20 cellular contexts compared by ENCODE assay signal in the genomic region with DNA sequence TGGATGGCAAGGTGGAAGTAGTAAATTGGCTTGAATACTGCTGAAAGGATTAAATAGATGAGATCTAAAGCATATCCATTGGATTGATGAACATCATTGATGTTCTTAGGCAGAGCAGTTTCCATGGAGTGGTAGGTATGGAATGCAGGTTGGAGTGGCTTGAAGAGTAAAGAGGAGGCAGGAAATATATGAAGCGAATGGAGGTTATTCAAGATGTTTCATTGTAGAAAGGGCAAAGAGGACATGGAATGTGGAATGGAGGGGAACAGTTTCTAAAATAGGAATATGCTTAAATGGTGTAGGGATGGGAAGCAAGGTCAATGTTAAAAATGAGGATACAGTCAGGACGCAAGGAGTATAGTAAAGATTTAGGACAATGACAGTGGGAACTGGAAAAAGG. TPM values are rescaled to one million over a fixed set of nuclear protein-coding genes. Genes with fewer than 3 reads are reported as not detected.
DNase-seq lines count a peak whose midpoint lies in the region; ATAC-seq and TF ChIP-seq lines count a peak whose summit lies in the region.
"Had no signal": no experiment of that assay in that cellular context is flagged by ENCODE, and none has a peak within 500 bp of the region (broad histone marks: within the 10 kb centered on the region; RNA-seq: fewer than 3 reads in every experiment).

No MANE protein-coding gene starts in this region.

- ATAC-seq in psoas muscle: peak in 1 of 4 donors; percentile 5
- ATAC-seq in GM18517 (IDR thresholded peaks at IDR 0.05; ENCODE audit: unreplicated experiment): no peak
- ATAC-seq in stimulated activated naive CD8-positive, alpha-beta T cell treated with anti-CD3 and anti-CD28 coated beads, Interleukin-15, amount 100 ng/mL, for 72 hours: no peak

- intact Hi-C loops in CD14-positive monocyte (cut with micrococcal nuclease) (loop anchor here in 1 of 2 donors (10.0 kb wide), 1 partner anchor 142 kb away; no protein-coding TSS in a partner anchor), psoas muscle (cut with DNase I) (loop anchor here in 1 of 2 donors (5.0 to 10.0 kb wide), 2 partner anchors 34 to 142 kb away; no protein-coding TSS in a partner anchor)

- POLR2A ChIA-PET in HEK293 (lab: Yijun Ruan, JAX): interaction anchor here (0.9 to 1.7 kb wide), 3 partner anchors 38 to 146 kb away, joined by 3 to 5 read pairs (median 3); no protein-coding TSS in a partner anchor

- CTCF ChIA-PET in HEK293 (lab: Yijun Ruan, JAX): no interaction called here

- H3K9me3 ChIP-seq in HEK293 (ENCODE audit: control insufficient read depth, insufficient read depth, low read depth, low read length) (no peaks in the 10 kb centered on the region), psoas muscle (no peaks in the 10 kb centered on the region)
- H3K9me3 ChIP-seq: HAP-1 had no signal

- H3K27ac ChIP-seq in HEK293 (ENCODE audit: extremely low read depth, low read depth, low read length) (no peak overlapping the region), psoas muscle (peak overlapping the region; percentile 97)
- H3K27ac ChIP-seq: brain microvascular endothelial cell had no signal

- DNase-seq in CD14-positive monocyte (ENCODE audit: low spot score) (no peak), chondrocyte (ENCODE audit: low spot score) (no peak), psoas muscle (no peak), GF-D8 (lab: John Stamatoyannopoulos, UW) (no peak)
- no peak for DNase-seq in stimulated activated naive CD8-positive, alpha-beta T cell treated with anti-CD3 and anti-CD28 coated beads, Interleukin-15, amount 100 ng/mL, for 72 hours
- DNase-seq in stimulated activated CD4-positive, alpha-beta T cell treated with anti-CD3 and anti-CD28 coated beads, Interleukin-4, amount 100 ng/mL, for 24 hours: no peak
- DNase-seq: activated CD8-positive, alpha-beta memory T cell treated with anti-CD3 and anti-CD28 coated beads, Interleukin-2, amount 50 U/mL, for 48 hours; activated naive CD4-positive, alpha-beta T cell treated with Interleukin-2 at 50 U/mL for 16 hours; NCI-H1694; NCI-H526; nephron progenitor cell; stimulated activated CD4-positive, alpha-beta T cell treated with anti-CD3 and anti-CD28 coated beads, Interleukin-4, amount 100 ng/mL, for 1 hour; T-helper 2 cell had no signal

- peak overlapping the region; percentile 3 to 66 (median 27) for H3K27ac Mint-ChIP-seq in CD14-positive monocyte
- peak overlapping the region; percentile 34 for H3K27ac Mint-ChIP-seq in chondrocyte (ENCODE audit: unreplicated experiment)
- H3K27ac Mint-ChIP-seq in stimulated activated naive CD8-positive, alpha-beta T cell treated with anti-CD3 and anti-CD28 coated beads, Interleukin-15, amount 100 ng/mL, for 72 hours: peak overlapping the region in 1 of 2 donors; percentile 40
- H3K27ac Mint-ChIP-seq: activated CD4-positive, alpha-beta T cell treated with anti-CD3 and anti-CD28 coated beads for 36 hours; B cell; nephron progenitor cell had no signal

- WGBS in psoas muscle, 3 donors: 40 to 80% (median 45%) methylated on average over 2 of the region's 2 CpGs

- H3K4me1 ChIP-seq in HEK293 (ENCODE audit: control insufficient read depth, insufficient read depth, low read length) (peaks cover 34% of the 10 kb centered on the region), psoas muscle (peaks cover 80% of the 10 kb centered on the region)

- H3K4me1 Mint-ChIP-seq in CD14-positive monocyte (peaks cover 58% of the 10 kb centered on the region), chondrocyte (ENCODE audit: low read depth) (peaks cover 66% of the 10 kb centered on the region)
- peaks cover 38% of the 10 kb centered on the region for H3K4me1 Mint-ChIP-seq in stimulated activated naive CD8-positive, alpha-beta T cell treated with anti-CD3 and anti-CD28 coated beads, Interleukin-15, amount 100 ng/mL, for 72 hours

- no peaks in the 10 kb centered on the region for H3K27me3 ChIP-seq in psoas muscle (ENCODE audit: insufficient read depth in 3 of 3, low read length in 2 of 3)
- H3K27me3 ChIP-seq: brain microvascular endothelial cell had no signal

- H3K36me3 ChIP-seq in HEK293 (ENCODE audit: control insufficient read depth in 2 of 2, insufficient read depth in 1 of 2, low read length in 2 of 2) (no peaks in the 10 kb centered on the region), psoas muscle (ENCODE audit: insufficient read depth in 1 of 2, low read depth in 1 of 2) (no peaks in the 10 kb centered on the region)
- H3K36me3 ChIP-seq: brain microvascular endothelial cell, HAP-1 had no signal

- TF ChIP-seq CTCF in CD14-positive monocyte (IDR thresholded peaks at IDR 0.05): no peak
- no peak for TF ChIP-seq CTCF in HEK293 (tag by site-specific recombination; IDR thresholded peaks at IDR 0.05)
- no peak for TF ChIP-seq CTCF in chondrocyte (IDR thresholded peaks at IDR 0.05)
- no peak for TF ChIP-seq CTCF in psoas muscle (IDR thresholded peaks at IDR 0.05)

- H3K4me3 Mint-ChIP-seq in CD14-positive monocyte (no peak overlapping the region), chondrocyte (ENCODE audit: unreplicated experiment) (no peak overlapping the region)
- H3K4me3 Mint-ChIP-seq in stimulated activated naive CD8-positive, alpha-beta T cell treated with anti-CD3 and anti-CD28 coated beads, Interleukin-15, amount 100 ng/mL, for 72 hours: no peak overlapping the region
- H3K4me3 Mint-ChIP-seq: activated CD4-positive, alpha-beta T cell treated with anti-CD3 and anti-CD28 coated beads for 36 hours; B cell; nephron progenitor cell had no signal

- no peak overlapping the region for H3K4me3 ChIP-seq in HEK293 (ENCODE audit: low read depth, low read length)
- peak overlapping the region; percentile 90 for H3K4me3 ChIP-seq in psoas muscle
- H3K4me3 ChIP-seq: HAP-1, lung had no signal

- H3K27me3 Mint-ChIP-seq in CD14-positive monocyte (ENCODE audit: low read depth in 3 of 3) (no peaks in the 10 kb centered on the region), chondrocyte (ENCODE audit: low read depth) (no peaks in the 10 kb centered on the region)
- H3K27me3 Mint-ChIP-seq in stimulated activated naive CD8-positive, alpha-beta T cell treated with anti-CD3 and anti-CD28 coated beads, Interleukin-15, amount 100 ng/mL, for 72 hours: no peaks in the 10 kb centered on the region
- H3K27me3 Mint-ChIP-seq: activated CD4-positive, alpha-beta T cell treated with anti-CD3 and anti-CD28 coated beads for 36 hours; B cell had no signal

- H3K9me3 Mint-ChIP-seq in CD14-positive monocyte (no peaks in the 10 kb centered on the region), chondrocyte (ENCODE audit: low read depth) (no peaks in the 10 kb centered on the region)
- H3K9me3 Mint-ChIP-seq in stimulated activated naive CD8-positive, alpha-beta T cell treated with anti-CD3 and anti-CD28 coated beads, Interleukin-15, amount 100 ng/mL, for 72 hours: no peaks in the 10 kb centered on the region
- H3K9me3 Mint-ChIP-seq: nephron progenitor cell had no signal

- H3K36me3 Mint-ChIP-seq in CD14-positive monocyte: peaks cover 14 to 18% of the 10 kb centered on the region in 2 donors
- H3K36me3 Mint-ChIP-seq in chondrocyte (ENCODE audit: low read depth): no peaks in the 10 kb centered on the region

TF ChIP-seq in HEK293, 187 proteins besides CTCF, POLR2A, EP300 and RAD21:
- no peak for TF ChIP-seq ZNF830 (tag by site-specific recombination; IDR thresholded peaks at IDR 0.05; ENCODE audit: low read depth)
- 0 out of 2 replicates have a peak, but pooled peaks have one; percentile 34 for TF ChIP-seq ZNF600 (tag by site-specific recombination; IDR thresholded peaks at IDR 0.05)
- no peak for TF ChIP-seq ZSCAN4 (tag by site-specific recombination; IDR thresholded peaks at IDR 0.05)
- TF ChIP-seq ZBTB48 (tag by site-specific recombination; IDR thresholded peaks at IDR 0.05): no peak
- peak; percentile 3; the same call in 1 of the 2 replicates for TF ChIP-seq ZBTB17 (tag by site-specific recombination; IDR thresholded peaks at IDR 0.05)
- TF ChIP-seq ZNF24 (tag by site-specific recombination; IDR thresholded peaks at IDR 0.05): no peak
- TF ChIP-seq ZNF473 (tag by site-specific recombination; IDR thresholded peaks at IDR 0.05): no peak
- no peak for TF ChIP-seq ZNF37A (tag by site-specific recombination; IDR thresholded peaks at IDR 0.05)
TF ChIP-seq in HEK293: peak in this region for 2.

RNA-seq across cellular contexts. Expression of gene OSBPL9, which starts 6.1 kb away (rescaled TPM):
- polyA plus RNA-seq in CD14-positive monocyte (10 to 100 TPM; 31.3 to 41.4 TPM), psoas muscle (10 to 100 TPM; 15.6 to 84.8 (median 60.6) TPM)
- total RNA-seq in chondrocyte (178 to 258 TPM (median 186 TPM) in 3 replicates), psoas muscle (100 to 1,000 TPM in 1 of 4 donors, 10 to 100 TPM in 3; 32.5 to 141 (median 52.0) TPM)
